Comparison of ENCODE assay signal across 1 cellular context in the genomic region with DNA sequence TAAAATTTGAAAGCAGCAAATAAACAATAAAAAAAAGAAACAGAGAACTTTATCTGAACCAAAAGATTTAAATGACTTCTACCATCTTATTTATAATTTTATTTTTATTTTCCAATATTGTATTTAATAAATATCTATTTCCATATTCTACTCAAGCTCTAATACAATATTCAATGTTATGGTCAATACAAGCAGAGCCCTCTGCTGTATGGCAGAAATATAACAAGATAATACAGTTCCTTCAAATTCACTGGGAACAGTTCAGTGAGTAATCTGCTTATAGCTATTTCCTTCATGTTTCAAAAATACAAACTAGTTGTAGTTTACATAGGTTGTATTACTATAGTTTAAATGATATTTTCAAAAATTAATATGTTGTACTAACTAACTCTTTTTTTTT.
TF ChIP-seq lines count a peak whose summit lies in the region.

No MANE protein-coding gene starts in this region.

TF ChIP-seq in HepG2, 621 proteins besides CTCF, POLR2A, EP300 and RAD21 (continued from another document):
- TF ChIP-seq, protein P1, sequence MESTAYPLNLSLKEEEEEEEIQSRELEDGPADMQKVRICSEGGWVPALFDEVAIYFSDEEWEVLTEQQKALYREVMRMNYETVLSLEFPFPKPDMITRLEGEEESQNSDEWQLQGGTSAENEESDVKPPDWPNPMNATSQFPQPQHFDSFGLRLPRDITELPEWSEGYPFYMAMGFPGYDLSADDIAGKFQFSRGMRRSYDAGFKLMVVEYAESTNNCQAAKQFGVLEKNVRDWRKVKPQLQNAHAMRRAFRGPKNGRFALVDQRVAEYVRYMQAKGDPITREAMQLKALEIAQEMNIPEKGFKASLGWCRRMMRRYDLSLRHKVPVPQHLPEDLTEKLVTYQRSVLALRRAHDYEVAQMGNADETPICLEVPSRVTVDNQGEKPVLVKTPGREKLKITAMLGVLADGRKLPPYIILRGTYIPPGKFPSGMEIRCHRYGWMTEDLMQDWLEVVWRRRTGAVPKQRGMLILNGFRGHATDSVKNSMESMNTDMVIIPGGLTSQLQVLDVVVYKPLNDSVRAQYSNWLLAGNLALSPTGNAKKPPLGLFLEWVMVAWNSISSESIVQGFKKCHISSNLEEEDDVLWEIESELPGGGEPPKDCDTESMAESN (CRISPR knock-in tag; conservative IDR thresholded peaks at IDR 0.05): no peak
- no peak for TF ChIP-seq CCDC6 (CRISPR knock-in tag; IDR thresholded peaks at IDR 0.05)
